8 cellular contexts compared by ENCODE assay signal in genomic region chr3:173584093-173584833, GRCh38.
DNase-seq lines count a peak whose midpoint lies in the region; ATAC-seq and TF ChIP-seq lines count a peak whose summit lies in the region.

No MANE protein-coding gene starts in this region.

- no peaks in the 10 kb centered on the region for H3K9me3 ChIP-seq in SJCRH30 (replicated peaks)

- H3K27ac Mint-ChIP-seq in osteocyte (ENCODE audit: unreplicated experiment): peak overlapping the region; percentile 81
- H3K27ac Mint-ChIP-seq in activated T-helper 2 cell treated with anti-CD3 and anti-CD28 coated beads, Interferon-gamma antibody, Interleukin-2, Interleukin-4, amounts not matched to agents 10 μg/mL and 5 μg/mL and 100 μg/mL, durations not matched to agents 14 hours and 24 hours and 36 hours: no peak overlapping the region

- TF ChIP-seq CTCF in foreskin fibroblast (IDR thresholded peaks at IDR 0.05; ENCODE audit: low read depth, low read length) (peak; percentile 78), osteocyte (IDR thresholded peaks at IDR 0.05) (peak; percentile 76)

- H3K4me3 ChIP-seq in SJCRH30 (peak overlapping the region; percentile 56), foreskin fibroblast (ENCODE audit: low read depth in 1 of 2, low read length in 2 of 2) (peak overlapping the region; percentile 65 to 77)

- H3K4me1 Mint-ChIP-seq in osteocyte (ENCODE audit: unreplicated experiment): peaks cover 13% of the 10 kb centered on the region
- peaks cover 6% of the 10 kb centered on the region for H3K4me1 Mint-ChIP-seq in activated T-helper 2 cell treated with anti-CD3 and anti-CD28 coated beads, Interferon-gamma antibody, Interleukin-2, Interleukin-4, amounts not matched to agents 10 μg/mL and 5 μg/mL and 100 μg/mL, durations not matched to agents 14 hours and 24 hours and 36 hours (ENCODE audit: low read depth)

- no peaks in the 10 kb centered on the region for H3K36me3 Mint-ChIP-seq in osteocyte (ENCODE audit: unreplicated experiment)
- H3K36me3 Mint-ChIP-seq in activated T-helper 2 cell treated with anti-CD3 and anti-CD28 coated beads, Interferon-gamma antibody, Interleukin-2, Interleukin-4, amounts not matched to agents 10 μg/mL and 5 μg/mL and 100 μg/mL, durations not matched to agents 14 hours and 24 hours and 36 hours (ENCODE audit: low read depth): no peaks in the 10 kb centered on the region

- no peaks in the 10 kb centered on the region for H3K9me3 Mint-ChIP-seq in osteocyte (ENCODE audit: unreplicated experiment)
- H3K9me3 Mint-ChIP-seq in activated T-helper 2 cell treated with anti-CD3 and anti-CD28 coated beads, Interferon-gamma antibody, Interleukin-2, Interleukin-4, amounts not matched to agents 10 μg/mL and 5 μg/mL and 100 μg/mL, durations not matched to agents 14 hours and 24 hours and 36 hours: no peaks in the 10 kb centered on the region

- H3K27ac ChIP-seq in SJCRH30: peak overlapping the region; percentile 74

- DNase-seq in D341Med (ENCODE audit: low spot score) (peak; percentile 45), SJCRH30 (peak; percentile 12 to 66), foreskin fibroblast (peak; percentile 28 to 68), osteocyte (ENCODE audit: extremely low spot score, unreplicated experiment) (no peak)
- DNase-seq in activated T-helper 2 cell treated with anti-CD3 and anti-CD28 coated beads, Interferon-gamma antibody, Interleukin-2, Interleukin-4, amounts not matched to agents 10 μg/mL and 5 μg/mL and 100 μg/mL, durations not matched to agents 14 hours and 24 hours and 36 hours (ENCODE audit: low spot score): no peak
- no peak for DNase-seq in stimulated activated naive CD4-positive, alpha-beta T cell (lab: John Stamatoyannopoulos, UW)

- peak overlapping the region; percentile 92 for H3K4me3 Mint-ChIP-seq in osteocyte (ENCODE audit: unreplicated experiment)
- H3K4me3 Mint-ChIP-seq in activated T-helper 2 cell treated with anti-CD3 and anti-CD28 coated beads, Interferon-gamma antibody, Interleukin-2, Interleukin-4, amounts not matched to agents 10 μg/mL and 5 μg/mL and 100 μg/mL, durations not matched to agents 14 hours and 24 hours and 36 hours (ENCODE audit: low read depth): no peak overlapping the region

- ATAC-seq in HG02759 (IDR thresholded peaks at IDR 0.05; ENCODE audit: unreplicated experiment): peak; percentile 57
- no peak for ATAC-seq in HG03045 (IDR thresholded peaks at IDR 0.05; ENCODE audit: unreplicated experiment)

- H3K36me3 ChIP-seq in SJCRH30: no peaks in the 10 kb centered on the region

- intact Hi-C loops in activated T-helper 2 cell treated with anti-CD3 and anti-CD28 coated beads, Interferon-gamma antibody, Interleukin-2, Interleukin-4, amounts not matched to agents 10 μg/mL and 5 μg/mL and 100 μg/mL, durations not matched to agents 14 hours and 24 hours and 36 hours (cut with micrococcal nuclease): loop anchor here (2.0 kb wide), 1 partner anchor 187 kb away; the partner anchor contains the start of gene NLGN1

- peaks cover 5% of the 10 kb centered on the region for H3K27me3 Mint-ChIP-seq in osteocyte (ENCODE audit: unreplicated experiment)
- peaks cover 26% of the 10 kb centered on the region for H3K27me3 Mint-ChIP-seq in activated T-helper 2 cell treated with anti-CD3 and anti-CD28 coated beads, Interferon-gamma antibody, Interleukin-2, Interleukin-4, amounts not matched to agents 10 μg/mL and 5 μg/mL and 100 μg/mL, durations not matched to agents 14 hours and 24 hours and 36 hours (ENCODE audit: low read depth)

- peaks cover 15% of the 10 kb centered on the region for H3K4me1 ChIP-seq in SJCRH30

- H3K27me3 ChIP-seq in SJCRH30: no peaks in the 10 kb centered on the region

Comparison
In these comparisons a context has a peak if more than half of its experiments do, and no peak if none do; other contexts are left out.
1. DNase-seq: peak in D341Med (single experiment), SJCRH30 (2 of 2) and foreskin fibroblast (2 of 2); none in osteocyte (single experiment), activated T-helper 2 cell treated with anti-CD3 and anti-CD28 coated beads, Interferon-gamma antibody, Interleukin-2, Interleukin-4, amounts not matched to agents 10 μg/mL and 5 μg/mL and 100 μg/mL, durations not matched to agents 14 hours and 24 hours and 36 hours (single experiment) and stimulated activated naive CD4-positive, alpha-beta T cell (0 of 6).